In genomic region chrX:30858098-30858497, GRCh38 we compare ENCODE assay signal across 24 cellular contexts.
"Had no signal": no experiment of that assay in that cellular context is flagged by ENCODE, and none has a peak within 500 bp of the region (broad histone marks: within the 10 kb centered on the region; RNA-seq: fewer than 3 reads in every experiment).

No MANE protein-coding gene starts in this region.

- H3K4me3 ChIP-seq: adrenal gland, SJSA1 had no signal

- H3K36me3 ChIP-seq: SJSA1 had no signal

- H3K4me1 Mint-ChIP-seq: activated B cell treated with CpG ODN at 0.5 μM for 24 hours; activated naive CD4-positive, alpha-beta T cell treated with anti-CD3 and anti-CD28 coated beads, Interleukin-2, amount 10 ng/mL, durations not matched to agents 7 days and 5 days; activated T-helper 17 cell treated with anti-CD3 and anti-CD28 coated beads, Interleukin-2, amount 50 U/mL, for 72 hours had no signal

- H3K4me1 ChIP-seq: adrenal gland, SJSA1 had no signal

- H3K27me3 ChIP-seq: adrenal gland, SJSA1 had no signal

- ATAC-seq: activated T-helper 17 cell treated with anti-CD3 and anti-CD28 coated beads, Interleukin-2, amount 50 U/mL, for 72 hours; PC-3; SK-N-SH treated with all-trans-retinoic acid at 6 μM for 48 hours had no signal

- H3K27ac ChIP-seq: adrenal gland, SJSA1 had no signal

- H3K9me3 Mint-ChIP-seq: activated B cell treated with CpG ODN at 0.5 μM for 24 hours; activated CD4-positive, alpha-beta memory T cell treated with anti-CD3 and anti-CD28 coated beads for 36 hours; activated CD4-positive, alpha-beta T cell treated with anti-CD3 and anti-CD28 coated beads, Interleukin-2, amount 10 ng/mL, durations not matched to agents 7 days and 5 days; activated naive CD4-positive, alpha-beta T cell treated with anti-CD3 and anti-CD28 coated beads, Interleukin-2, amount 10 ng/mL, durations not matched to agents 7 days and 5 days; activated naive CD8-positive, alpha-beta T cell treated with anti-CD3 and anti-CD28 coated beads, Interleukin-2, amount 10 ng/mL, durations not matched to agents 7 days and 5 days; activated T-helper 17 cell treated with anti-CD3 and anti-CD28 coated beads, Interleukin-2, amount 50 U/mL, for 72 hours had no signal

- H3K9me3 ChIP-seq: adrenal gland, SJSA1 had no signal

- DNase-seq: activated B cell treated with CpG ODN at 0.5 μM for 24 hours; activated CD4-positive, alpha-beta memory T cell treated with anti-CD3 and anti-CD28 coated beads for 36 hours; activated CD4-positive, alpha-beta T cell treated with anti-CD3 and anti-CD28 coated beads for 1 hour; activated CD4-positive, alpha-beta T cell treated with anti-CD3 and anti-CD28 coated beads, Interleukin-2, amount 10 ng/mL, durations not matched to agents 7 days and 5 days; activated gamma-delta T cell; activated naive CD4-positive, alpha-beta T cell treated with anti-CD3 and anti-CD28 coated beads, Interleukin-2, amount 10 ng/mL, durations not matched to agents 7 days and 5 days; activated naive CD8-positive, alpha-beta T cell treated with anti-CD3 and anti-CD28 coated beads, Interleukin-2, amount 10 ng/mL, durations not matched to agents 7 days and 5 days; activated T-cell treated with anti-CD3 and anti-CD28 coated beads for 4 hours; activated T-cell treated with anti-CD3 and anti-CD28 coated beads, Interleukin-2, amount 50 U/mL, for 48 hours; adrenal gland; anterior cingulate cortex; KBM-7; NCI-H1048; NCI-H146; NCI-H187 treated with DMSO at 0.1 percent for 48 hours; NCI-H2081 treated with DMSO at 0.1 percent for 48 hours; NCI-H446; NCI-H524; PC-3; SHP77; SW 1271 had no signal

- H3K27ac Mint-ChIP-seq: activated B cell treated with CpG ODN at 0.5 μM for 24 hours; activated CD4-positive, alpha-beta memory T cell treated with anti-CD3 and anti-CD28 coated beads for 36 hours; activated naive CD4-positive, alpha-beta T cell treated with anti-CD3 and anti-CD28 coated beads, Interleukin-2, amount 10 ng/mL, durations not matched to agents 7 days and 5 days; activated naive CD8-positive, alpha-beta T cell treated with anti-CD3 and anti-CD28 coated beads, Interleukin-2, amount 10 ng/mL, durations not matched to agents 7 days and 5 days; activated T-helper 17 cell treated with anti-CD3 and anti-CD28 coated beads, Interleukin-2, amount 50 U/mL, for 72 hours had no signal

- H3K27me3 Mint-ChIP-seq: activated B cell treated with CpG ODN at 0.5 μM for 24 hours; activated CD4-positive, alpha-beta memory T cell treated with anti-CD3 and anti-CD28 coated beads for 36 hours; activated CD4-positive, alpha-beta T cell treated with anti-CD3 and anti-CD28 coated beads, Interleukin-2, amount 10 ng/mL, durations not matched to agents 7 days and 5 days; activated naive CD4-positive, alpha-beta T cell treated with anti-CD3 and anti-CD28 coated beads, Interleukin-2, amount 10 ng/mL, durations not matched to agents 7 days and 5 days; activated naive CD8-positive, alpha-beta T cell treated with anti-CD3 and anti-CD28 coated beads, Interleukin-2, amount 10 ng/mL, durations not matched to agents 7 days and 5 days; activated T-helper 17 cell treated with anti-CD3 and anti-CD28 coated beads, Interleukin-2, amount 50 U/mL, for 72 hours had no signal

- H3K4me3 Mint-ChIP-seq: activated B cell treated with CpG ODN at 0.5 μM for 24 hours; activated CD4-positive, alpha-beta memory T cell treated with anti-CD3 and anti-CD28 coated beads for 36 hours; activated CD4-positive, alpha-beta T cell treated with anti-CD3 and anti-CD28 coated beads, Interleukin-2, amount 10 ng/mL, durations not matched to agents 7 days and 5 days; activated naive CD4-positive, alpha-beta T cell treated with anti-CD3 and anti-CD28 coated beads, Interleukin-2, amount 10 ng/mL, durations not matched to agents 7 days and 5 days; activated naive CD8-positive, alpha-beta T cell treated with anti-CD3 and anti-CD28 coated beads, Interleukin-2, amount 10 ng/mL, durations not matched to agents 7 days and 5 days; activated T-helper 17 cell treated with anti-CD3 and anti-CD28 coated beads, Interleukin-2, amount 50 U/mL, for 72 hours had no signal
